Comparison of ENCODE assay signal across 11 cellular contexts in the genomic region with DNA sequence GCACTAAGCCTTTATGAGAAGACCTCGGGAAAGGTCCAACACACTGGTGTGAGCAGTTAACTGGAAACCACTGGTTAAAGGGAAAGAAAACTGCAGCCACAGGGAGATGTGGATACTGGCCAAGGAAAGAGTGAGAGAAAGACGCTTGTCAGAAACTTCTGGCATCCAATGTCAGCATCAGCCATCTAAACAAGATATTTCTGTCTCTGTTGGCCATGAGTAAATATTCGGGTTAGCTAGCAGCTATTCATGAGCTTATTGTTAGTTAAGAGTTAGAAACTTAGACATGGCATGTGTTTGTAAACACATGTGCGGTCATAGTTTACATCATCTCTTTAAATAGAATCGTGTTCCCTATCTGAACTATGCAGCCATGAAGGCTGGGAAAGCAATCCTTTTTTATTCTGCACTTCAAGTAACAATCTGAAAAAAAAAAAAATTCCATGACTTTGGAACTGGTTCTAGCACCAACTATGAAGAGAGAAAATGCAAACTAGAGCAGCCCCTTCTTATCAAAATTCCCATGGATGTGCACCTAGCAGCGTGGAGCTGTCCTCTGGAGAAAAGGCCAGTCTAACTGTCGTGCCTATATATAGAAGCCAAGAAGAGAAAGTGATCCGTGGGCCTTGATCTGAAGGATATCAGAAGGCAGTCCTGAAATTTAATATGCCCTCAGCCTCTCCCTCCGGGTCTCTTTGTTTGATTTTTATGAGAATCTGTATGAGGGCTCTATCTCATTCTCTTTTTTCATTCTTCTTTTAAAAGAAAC.
DNase-seq lines count a peak whose midpoint lies in the region; ATAC-seq and TF ChIP-seq lines count a peak whose summit lies in the region.
"Had no signal": no experiment of that assay in that cellular context is flagged by ENCODE, and none has a peak within 500 bp of the region (broad histone marks: within the 10 kb centered on the region; RNA-seq: fewer than 3 reads in every experiment).

No MANE protein-coding gene starts in this region.

- no peak overlapping the region for H3K9ac ChIP-seq in rectal smooth muscle tissue (ENCODE audit: low read length)

- H3K4me3 ChIP-seq in heart left ventricle (peak overlapping the region in 7 of 12 donors; percentile 0 to 20 (median 1)), rectal smooth muscle tissue (ENCODE audit: low read length) (no peak overlapping the region)

- H3K36me3 ChIP-seq in heart left ventricle (no peaks in the 10 kb centered on the region), rectal smooth muscle tissue (ENCODE audit: control insufficient read depth, insufficient read depth, low read length) (no peaks in the 10 kb centered on the region)

- intact Hi-C loops in MCF 10A (cut with micrococcal nuclease), result no loop called here
- intact Hi-C loops in heart left ventricle (cut with DNase I), result loop anchor here in 1 of 10 donors (2.0 kb wide), 1 partner anchor 138 kb away; a partner anchor contains a TSS

- H3K4me3 Mint-ChIP-seq in MCF 10A (ENCODE audit: unreplicated experiment), result no peak overlapping the region
- H3K4me3 Mint-ChIP-seq: activated CD4-positive, alpha-beta memory T cell treated with anti-CD3 and anti-CD28 coated beads for 36 hours had no signal

- no peak for TF ChIP-seq POLR2A in heart left ventricle (IDR thresholded peaks at IDR 0.05)

- ATAC-seq in heart left ventricle (peak; percentile 66 to 87 (median 84)), GM18909 (IDR thresholded peaks at IDR 0.05; ENCODE audit: poor library complexity, unreplicated experiment) (no peak), GM18868 (IDR thresholded peaks at IDR 0.05; ENCODE audit: unreplicated experiment) (no peak), SK-N-SH treated with all-trans-retinoic acid at 6 μM for 48 hours (no peak)

- H3K4me1 ChIP-seq in heart left ventricle (peaks cover 0 to 21% (median 13%) of the 10 kb centered on the region in 12 donors), rectal smooth muscle tissue (ENCODE audit: control insufficient read depth, insufficient read depth, low read length) (peaks cover 12% of the 10 kb centered on the region)

- no peaks in the 10 kb centered on the region for H3K4me1 Mint-ChIP-seq in MCF 10A (ENCODE audit: insufficient read depth, unreplicated experiment)

- H3K36me3 Mint-ChIP-seq in MCF 10A (ENCODE audit: insufficient read depth, unreplicated experiment), result no peaks in the 10 kb centered on the region
- H3K36me3 Mint-ChIP-seq: activated CD4-positive, alpha-beta memory T cell treated with anti-CD3 and anti-CD28 coated beads for 36 hours had no signal

- no peaks in the 10 kb centered on the region for H3K9me3 Mint-ChIP-seq in MCF 10A (ENCODE audit: unreplicated experiment)

- no peaks in the 10 kb centered on the region for H3K27me3 Mint-ChIP-seq in MCF 10A (ENCODE audit: insufficient read depth, unreplicated experiment)
- H3K27me3 Mint-ChIP-seq: activated CD4-positive, alpha-beta memory T cell treated with anti-CD3 and anti-CD28 coated beads for 36 hours had no signal

- POLR2A ChIA-PET in MCF 10A (lab: Yijun Ruan, JAX), result no interaction called here

- no peak for TF ChIP-seq CTCF in MCF 10A (IDR thresholded peaks at IDR 0.05; ENCODE audit: unreplicated experiment)
- no peak for TF ChIP-seq CTCF in heart left ventricle (IDR thresholded peaks at IDR 0.05)

- H3K27me3 ChIP-seq in heart left ventricle (no peaks in the 10 kb centered on the region), rectal smooth muscle tissue (ENCODE audit: control insufficient read depth, insufficient read depth, low read length) (no peaks in the 10 kb centered on the region)

- CTCF ChIA-PET in MCF 10A (lab: Yijun Ruan, JAX), result interaction anchor here (0.6 to 1.0 kb wide), 4 partner anchors 17 to 273 kb away, joined by 3 to 4 read pairs (median 3); no protein-coding TSS in a partner anchor

- no peaks in the 10 kb centered on the region for H3K9me3 ChIP-seq in heart left ventricle

- 19 to 26% (median 21%) methylated on average over 9 of the region's 9 CpGs for WGBS in heart left ventricle, 4 donors

- peak; percentile 14 for DNase-seq in EL
- no peak for DNase-seq in MCF 10A (ENCODE audit: unreplicated experiment)
- peak in 2 of 5 donors; percentile 32 to 44 for DNase-seq in heart left ventricle
- DNase-seq in NCI-H774 (lab: John Stamatoyannopoulos, UW), result no peak
- DNase-seq: activated CD4-positive, alpha-beta memory T cell treated with anti-CD3 and anti-CD28 coated beads for 36 hours; amniotic stem cell; C1 segment of cervical spinal cord had no signal

- no TSS peak for BruUV-seq in MCF 10A (replicated peaks; lab: Mats Ljungman, UMichigan)

- H3K27ac Mint-ChIP-seq in MCF 10A (ENCODE audit: low read depth, unreplicated experiment), result peak overlapping the region; percentile 70
- H3K27ac Mint-ChIP-seq: activated CD4-positive, alpha-beta memory T cell treated with anti-CD3 and anti-CD28 coated beads for 36 hours had no signal

- H3K27ac ChIP-seq in heart left ventricle, result peak overlapping the region; percentile 58 to 89 (median 80)
- peak overlapping the region; percentile 8 for H3K27ac ChIP-seq in rectal smooth muscle tissue (ENCODE audit: low read depth, low read length)

TF ChIP-seq in SK-N-SH treated with all-trans-retinoic acid at 6 μM for 48 hours, 23 proteins besides CTCF, POLR2A, EP300 and RAD21:
- no peak for TF ChIP-seq TOX (CRISPR knock-in tag; IDR thresholded peaks at IDR 0.05; ENCODE audit: borderline replicate concordance)
- TF ChIP-seq ZFP3 (CRISPR knock-in tag; IDR thresholded peaks at IDR 0.05), result no peak
- no peak for TF ChIP-seq BACH2 (CRISPR knock-in tag; IDR thresholded peaks at IDR 0.05; ENCODE audit: borderline replicate concordance)
- no peak for TF ChIP-seq ESRRG (CRISPR knock-in tag; IDR thresholded peaks at IDR 0.05)
- TF ChIP-seq ZNF70 (CRISPR knock-in tag; IDR thresholded peaks at IDR 0.05), result no peak
- TF ChIP-seq ISL1 (CRISPR knock-in tag; IDR thresholded peaks at IDR 0.05), result no peak
- no peak for TF ChIP-seq TCF4 (CRISPR knock-in tag; IDR thresholded peaks at IDR 0.05; ENCODE audit: borderline replicate concordance)
- TF ChIP-seq, protein P1, sequence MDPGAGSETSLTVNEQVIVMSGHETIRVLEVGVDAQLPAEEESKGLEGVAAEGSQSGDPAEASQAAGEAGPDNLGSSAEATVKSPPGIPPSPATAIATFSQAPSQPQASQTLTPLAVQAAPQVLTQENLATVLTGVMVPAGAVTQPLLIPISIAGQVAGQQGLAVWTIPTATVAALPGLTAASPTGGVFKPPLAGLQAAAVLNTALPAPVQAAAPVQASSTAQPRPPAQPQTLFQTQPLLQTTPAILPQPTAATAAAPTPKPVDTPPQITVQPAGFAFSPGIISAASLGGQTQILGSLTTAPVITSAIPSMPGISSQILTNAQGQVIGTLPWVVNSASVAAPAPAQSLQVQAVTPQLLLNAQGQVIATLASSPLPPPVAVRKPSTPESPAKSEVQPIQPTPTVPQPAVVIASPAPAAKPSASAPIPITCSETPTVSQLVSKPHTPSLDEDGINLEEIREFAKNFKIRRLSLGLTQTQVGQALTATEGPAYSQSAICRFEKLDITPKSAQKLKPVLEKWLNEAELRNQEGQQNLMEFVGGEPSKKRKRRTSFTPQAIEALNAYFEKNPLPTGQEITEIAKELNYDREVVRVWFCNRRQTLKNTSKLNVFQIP (CRISPR knock-in tag; IDR thresholded peaks at IDR 0.05; ENCODE audit: borderline replicate concordance, low read depth), result no peak
- TF ChIP-seq PPARA (CRISPR knock-in tag; IDR thresholded peaks at IDR 0.05; ENCODE audit: borderline replicate concordance), result no peak
- TF ChIP-seq, protein P2, sequence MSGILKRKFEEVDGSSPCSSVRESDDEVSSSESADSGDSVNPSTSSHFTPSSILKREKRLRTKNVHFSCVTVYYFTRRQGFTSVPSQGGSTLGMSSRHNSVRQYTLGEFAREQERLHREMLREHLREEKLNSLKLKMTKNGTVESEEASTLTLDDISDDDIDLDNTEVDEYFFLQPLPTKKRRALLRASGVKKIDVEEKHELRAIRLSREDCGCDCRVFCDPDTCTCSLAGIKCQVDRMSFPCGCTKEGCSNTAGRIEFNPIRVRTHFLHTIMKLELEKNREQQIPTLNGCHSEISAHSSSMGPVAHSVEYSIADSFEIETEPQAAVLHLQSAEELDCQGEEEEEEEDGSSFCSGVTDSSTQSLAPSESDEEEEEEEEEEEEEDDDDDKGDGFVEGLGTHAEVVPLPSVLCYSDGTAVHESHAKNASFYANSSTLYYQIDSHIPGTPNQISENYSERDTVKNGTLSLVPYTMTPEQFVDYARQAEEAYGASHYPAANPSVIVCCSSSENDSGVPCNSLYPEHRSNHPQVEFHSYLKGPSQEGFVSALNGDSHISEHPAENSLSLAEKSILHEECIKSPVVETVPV (CRISPR knock-in tag; IDR thresholded peaks at IDR 0.05), result no peak
- TF ChIP-seq ZFP30 (CRISPR knock-in tag; IDR thresholded peaks at IDR 0.05), result no peak
- TF ChIP-seq, protein P3, sequence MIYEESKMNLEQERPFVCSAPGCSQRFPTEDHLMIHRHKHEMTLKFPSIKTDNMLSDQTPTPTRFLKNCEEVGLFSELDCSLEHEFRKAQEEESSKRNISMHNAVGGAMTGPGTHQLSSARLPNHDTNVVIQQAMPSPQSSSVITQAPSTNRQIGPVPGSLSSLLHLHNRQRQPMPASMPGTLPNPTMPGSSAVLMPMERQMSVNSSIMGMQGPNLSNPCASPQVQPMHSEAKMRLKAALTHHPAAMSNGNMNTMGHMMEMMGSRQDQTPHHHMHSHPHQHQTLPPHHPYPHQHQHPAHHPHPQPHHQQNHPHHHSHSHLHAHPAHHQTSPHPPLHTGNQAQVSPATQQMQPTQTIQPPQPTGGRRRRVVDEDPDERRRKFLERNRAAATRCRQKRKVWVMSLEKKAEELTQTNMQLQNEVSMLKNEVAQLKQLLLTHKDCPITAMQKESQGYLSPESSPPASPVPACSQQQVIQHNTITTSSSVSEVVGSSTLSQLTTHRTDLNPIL (CRISPR knock-in tag; IDR thresholded peaks at IDR 0.05; ENCODE audit: low read depth), result no peak
- no peak for TF ChIP-seq ZC3H10 (CRISPR knock-in tag; IDR thresholded peaks at IDR 0.05)
- no peak for TF ChIP-seq GLIS3 (CRISPR knock-in tag; IDR thresholded peaks at IDR 0.05)
- no peak for TF ChIP-seq ZNF8 (CRISPR knock-in tag; IDR thresholded peaks at IDR 0.05)
- no peak for TF ChIP-seq SNAI2 (CRISPR knock-in tag; IDR thresholded peaks at IDR 0.05)
- TF ChIP-seq ARNTL (CRISPR knock-in tag; IDR thresholded peaks at IDR 0.05; ENCODE audit: borderline replicate concordance, low read depth), result no peak
- no peak for TF ChIP-seq CSDC2 (CRISPR knock-in tag; IDR thresholded peaks at IDR 0.05)
- TF ChIP-seq ZNF565 (CRISPR knock-in tag; conservative IDR thresholded peaks at IDR 0.05; ENCODE audit: low read depth), result no peak

Comparison
In these comparisons a context has a peak if more than half of its experiments do, and no peak if none do; other contexts are left out.
1. ATAC-seq: peak in heart left ventricle (4 of 4); none in GM18909 (single experiment), GM18868 (single experiment) and SK-N-SH treated with all-trans-retinoic acid at 6 μM for 48 hours (single experiment).